ENCODE assay signal across 1 cellular context in genomic region chr7:2921748-2922147, GRCh38.
TF ChIP-seq lines count a peak whose summit lies in the region.

No MANE protein-coding gene starts in this region.

TF ChIP-seq in K562, 482 proteins besides CTCF, POLR2A, EP300 and RAD21 (continued from another document):
- TF ChIP-seq FIP1L1 (IDR thresholded peaks at IDR 0.05; ENCODE audit: low read depth, low read length, poor library complexity, severe bottlenecking) (no peak), TCFL5 (CRISPR knock-in tag; conservative IDR thresholded peaks at IDR 0.05) (no peak), KLF1 (tag; IDR thresholded peaks at IDR 0.05) (no peak), FOXP1 (CRISPR knock-in tag; IDR thresholded peaks at IDR 0.05) (no peak), CREM (IDR thresholded peaks at IDR 0.05; ENCODE audit: low read depth) (no peak), SMC3 (conservative IDR thresholded peaks at IDR 0.05; ENCODE audit: insufficient read depth, low read depth, low read length) (no peak), ELF2 (CRISPR knock-in tag; IDR thresholded peaks at IDR 0.05) (no peak)
